In genomic region chr17:42143138-42143537, GRCh38 we compare ENCODE assay signal across 9 cellular contexts. TPM values are rescaled to one million over a fixed set of nuclear protein-coding genes. Genes with fewer than 3 reads are reported as not detected.
DNase-seq lines count a peak whose midpoint lies in the region; ATAC-seq and TF ChIP-seq lines count a peak whose summit lies in the region.
"Not testable (repeated sequence)": the region's sequence is repeated elsewhere in the genome, so short reads cannot be mapped to it uniquely, and the experiment has no call there.
"Had no signal": no experiment of that assay in that cellular context is flagged by ENCODE, and none has a peak within 500 bp of the region (broad histone marks: within the 10 kb centered on the region; RNA-seq: fewer than 3 reads in every experiment).

No MANE protein-coding gene starts in this region.

- H3K9me3 ChIP-seq in AG04450 (ENCODE audit: control insufficient read depth, insufficient read depth, low read length); heart left ventricle: not testable (repeated sequence)

- not testable (repeated sequence) for H3K9me3 Mint-ChIP-seq in activated T-cell treated with anti-CD3 and anti-CD28 coated beads, Interleukin-2, amount 50 U/mL, for 24 hours; chondrocyte (ENCODE audit: low read depth); mesothelial cell of epicardium; progenitor cell of endocrine pancreas (ENCODE audit: low read depth); stimulated activated naive CD8-positive, alpha-beta T cell treated with anti-CD3 and anti-CD28 coated beads, Interleukin-15, Interleukin-2, amounts not matched to agents 100 ng/mL and 50 ng/mL, for 24 hours

- CTCF ChIA-PET in AG04450 (lab: Charles Lee), result interaction anchor here (0.9 to 2.4 kb wide), 2 partner anchors 10 to 384 kb away, joined by 3 to 5 read pairs; no protein-coding TSS in a partner anchor

- not testable (repeated sequence) for H3K27me3 Mint-ChIP-seq in activated T-cell treated with anti-CD3 and anti-CD28 coated beads, Interleukin-2, amount 50 U/mL, for 24 hours; chondrocyte (ENCODE audit: low read depth); mesothelial cell of epicardium (ENCODE audit: low read depth); progenitor cell of endocrine pancreas; stimulated activated naive CD8-positive, alpha-beta T cell treated with anti-CD3 and anti-CD28 coated beads, Interleukin-15, Interleukin-2, amounts not matched to agents 100 ng/mL and 50 ng/mL, for 24 hours

- not testable (repeated sequence) for TF ChIP-seq CTCF in AG04450 (IDR thresholded peaks at IDR 0.05; ENCODE audit: low read depth, low read length); chondrocyte (IDR thresholded peaks at IDR 0.05); heart left ventricle (IDR thresholded peaks at IDR 0.05); mesothelial cell of epicardium (IDR thresholded peaks at IDR 0.05; ENCODE audit: unreplicated experiment); progenitor cell of endocrine pancreas (IDR thresholded peaks at IDR 0.05; ENCODE audit: unreplicated experiment)

- H3K36me3 Mint-ChIP-seq in activated T-cell treated with anti-CD3 and anti-CD28 coated beads, Interleukin-2, amount 50 U/mL, for 24 hours (ENCODE audit: low read depth), result peaks cover 72% of the 10 kb centered on the region
- H3K36me3 Mint-ChIP-seq in chondrocyte (ENCODE audit: low read depth); mesothelial cell of epicardium; progenitor cell of endocrine pancreas (ENCODE audit: insufficient read depth): not testable (repeated sequence)
- peaks cover 35% of the 10 kb centered on the region for H3K36me3 Mint-ChIP-seq in stimulated activated naive CD8-positive, alpha-beta T cell treated with anti-CD3 and anti-CD28 coated beads, Interleukin-15, Interleukin-2, amounts not matched to agents 100 ng/mL and 50 ng/mL, for 24 hours (ENCODE audit: low read depth)

- peak overlapping the region; percentile 69 for H3K27ac Mint-ChIP-seq in activated T-cell treated with anti-CD3 and anti-CD28 coated beads, Interleukin-2, amount 50 U/mL, for 24 hours
- peak overlapping the region; percentile 97 for H3K27ac Mint-ChIP-seq in chondrocyte (ENCODE audit: unreplicated experiment)
- H3K27ac Mint-ChIP-seq in mesothelial cell of epicardium, result peak overlapping the region; percentile 73
- H3K27ac Mint-ChIP-seq in progenitor cell of endocrine pancreas, result peak overlapping the region; percentile 38
- peak overlapping the region; percentile 16 for H3K27ac Mint-ChIP-seq in stimulated activated naive CD8-positive, alpha-beta T cell treated with anti-CD3 and anti-CD28 coated beads, Interleukin-15, Interleukin-2, amounts not matched to agents 100 ng/mL and 50 ng/mL, for 24 hours

- DNase-seq in AG04450 (ENCODE audit: low read depth, low spot score); activated T-cell treated with anti-CD3 and anti-CD28 coated beads, Interleukin-2, amount 50 U/mL, for 24 hours; chondrocyte (ENCODE audit: low spot score); mesothelial cell of epicardium (ENCODE audit: low spot score in 2 of 2, unreplicated experiment in 2 of 2); progenitor cell of endocrine pancreas (ENCODE audit: low spot score, unreplicated experiment): not testable (repeated sequence)
- DNase-seq in LHCN-M2 (ENCODE audit: low read depth) (peak; percentile 62), heart left ventricle (peak in 1 of 5 donors; percentile 7)

- not testable (repeated sequence) for ATAC-seq in heart left ventricle

- POLR2A ChIA-PET in AG04450 (lab: Yijun Ruan, JAX), result interaction anchor here (1.5 kb wide), 1 partner anchor 11 kb away, joined by 9 read pairs; no protein-coding TSS in a partner anchor

- H3K4me3 ChIP-seq in AG04450 (ENCODE audit: low read depth, low read length); heart left ventricle: not testable (repeated sequence)

- H3K27ac ChIP-seq in AG04450 (ENCODE audit: low read depth, low read length) (peak overlapping the region; percentile 53), heart left ventricle (peak overlapping the region in 7 of 12 donors; percentile 41 to 73 (median 56))

- not testable (repeated sequence) for H3K4me3 Mint-ChIP-seq in activated T-cell treated with anti-CD3 and anti-CD28 coated beads, Interleukin-2, amount 50 U/mL, for 24 hours; chondrocyte (ENCODE audit: unreplicated experiment); mesothelial cell of epicardium; progenitor cell of endocrine pancreas (ENCODE audit: low read depth); stimulated activated naive CD8-positive, alpha-beta T cell treated with anti-CD3 and anti-CD28 coated beads, Interleukin-15, Interleukin-2, amounts not matched to agents 100 ng/mL and 50 ng/mL, for 24 hours

- intact Hi-C loops in heart left ventricle (cut with DNase I), result not testable (repeated sequence)

- H3K36me3 ChIP-seq in heart left ventricle, result peaks cover 0 to 52% (median 26%) of the 10 kb centered on the region in 9 donors

- H3K4me1 ChIP-seq in heart left ventricle, result peaks cover 6 to 68% (median 43%) of the 10 kb centered on the region in 12 donors

- peaks cover 47% of the 10 kb centered on the region for H3K4me1 Mint-ChIP-seq in activated T-cell treated with anti-CD3 and anti-CD28 coated beads, Interleukin-2, amount 50 U/mL, for 24 hours (ENCODE audit: low read depth)
- peaks cover 35% of the 10 kb centered on the region for H3K4me1 Mint-ChIP-seq in chondrocyte (ENCODE audit: low read depth)
- peaks cover 17% of the 10 kb centered on the region for H3K4me1 Mint-ChIP-seq in mesothelial cell of epicardium
- H3K4me1 Mint-ChIP-seq in progenitor cell of endocrine pancreas (ENCODE audit: low read depth), result not testable (repeated sequence)
- H3K4me1 Mint-ChIP-seq in stimulated activated naive CD8-positive, alpha-beta T cell treated with anti-CD3 and anti-CD28 coated beads, Interleukin-15, Interleukin-2, amounts not matched to agents 100 ng/mL and 50 ng/mL, for 24 hours (ENCODE audit: low read depth), result peaks cover 19% of the 10 kb centered on the region

- not testable (repeated sequence) for TF ChIP-seq POLR2A in heart left ventricle (IDR thresholded peaks at IDR 0.05)

- not testable (repeated sequence) for H3K27me3 ChIP-seq in AG04450 (ENCODE audit: control insufficient read depth, insufficient read depth, low read length); heart left ventricle

- 84 to 94% (median 89%) methylated on average over 4 of the region's 4 CpGs for WGBS in heart left ventricle, 4 donors

RNA-seq across cellular contexts. Expression of gene RAB5C, which starts 11.7 kb away (rescaled TPM):
- polyA plus RNA-seq in AG04450 (2011; rRNA removed) (134 and 163 TPM in 2 replicates), heart left ventricle (10 to 100 TPM; 29.0 to 90.9 TPM)
- polyA minus RNA-seq in AG04450 (2011; rRNA and poly(A)+ RNA removed), result 51.3 and 71.3 TPM in 2 replicates
- total RNA-seq in LHCN-M2 (2014; rRNA removed) (111 and 139 TPM in 2 replicates), chondrocyte (107 to 118 TPM (median 116 TPM) in 3 replicates), heart left ventricle (10 to 100 TPM; 30.9 to 99.1 (median 48.2) TPM), mesothelial cell of epicardium (71.2 to 78.2 TPM (median 73.2 TPM) in 3 replicates), progenitor cell of endocrine pancreas (68.8 and 70.3 TPM in 2 replicates)
- 210 TPM for polyA plus RNA-seq in LHCN-M2 (2012)

RNA-seq across cellular contexts. Expression of gene HSPB9, which starts 20.5 kb away (rescaled TPM):
- not detected in 2 replicates for polyA plus RNA-seq in AG04450 (2011; rRNA removed)
- 0.13 TPM in 1 of 2 replicates, not detected in the other for polyA minus RNA-seq in AG04450 (2011; rRNA and poly(A)+ RNA removed)
- not detected in 2 replicates for total RNA-seq in LHCN-M2 (2014; rRNA removed)
- 0.13 TPM for polyA plus RNA-seq in LHCN-M2 (2012)
- total RNA-seq in chondrocyte, result not detected in 3 replicates
- not detected for total RNA-seq in heart left ventricle
- polyA plus RNA-seq in heart left ventricle, result not detected
- 0.18 TPM in 1 of 3 replicates, not detected in the others for total RNA-seq in mesothelial cell of epicardium
- 0.16 TPM in 1 of 2 replicates, not detected in the other for total RNA-seq in progenitor cell of endocrine pancreas
- total RNA-seq: GM12878 had no signal

RNA-seq across cellular contexts. Expression of gene KAT2A, which starts 22.0 kb away (rescaled TPM):
- 13.6 and 15.5 TPM in 2 replicates for polyA plus RNA-seq in AG04450 (2011; rRNA removed)
- polyA minus RNA-seq in AG04450 (2011; rRNA and poly(A)+ RNA removed), result 7.5 and 12.1 TPM in 2 replicates
- 14.5 and 22.2 TPM in 2 replicates for total RNA-seq in LHCN-M2 (2014; rRNA removed)
- polyA plus RNA-seq in LHCN-M2 (2012), result 12.4 TPM
- 21.7 to 38.0 TPM (median 22.3 TPM) in 3 replicates for total RNA-seq in chondrocyte
- total RNA-seq in heart left ventricle, result 10 to 100 TPM in 8 of 9 donors, 1 to 10 TPM in 1; 6.9 to 17.6 (median 14.8) TPM
- polyA plus RNA-seq in heart left ventricle, result 10 to 100 TPM; 15.3 to 33.0 TPM
- total RNA-seq in mesothelial cell of epicardium, result 86.2 to 87.5 TPM (median 86.4 TPM) in 3 replicates
- 40.1 and 43.2 TPM in 2 replicates for total RNA-seq in progenitor cell of endocrine pancreas

RNA-seq across cellular contexts. Expression of gene DHX58, which starts 30.6 kb away (rescaled TPM):
- polyA plus RNA-seq in AG04450 (2011; rRNA removed) (2.0 and 2.9 TPM in 2 replicates), heart left ventricle (1 to 10 TPM; 1.8 to 4.9 TPM)
- 1.9 and 2.8 TPM in 2 replicates for polyA minus RNA-seq in AG04450 (2011; rRNA and poly(A)+ RNA removed)
- total RNA-seq in LHCN-M2 (2014; rRNA removed) (5.3 and 8.0 TPM in 2 replicates), chondrocyte (0.53 to 0.64 TPM (median 0.55 TPM) in 3 replicates), heart left ventricle (10 to 100 TPM in 1 of 9 donors, 1 to 10 TPM in 8; 1.9 to 17.3 (median 3.7) TPM), mesothelial cell of epicardium (10.5 to 11.6 TPM (median 11.3 TPM) in 3 replicates), progenitor cell of endocrine pancreas (0.42 and 0.43 TPM in 2 replicates)
- 5.7 TPM for polyA plus RNA-seq in LHCN-M2 (2012)

RNA-seq across cellular contexts. Expression of gene KCNH4, which starts 37.8 kb away (rescaled TPM):
- polyA plus RNA-seq in AG04450 (2011; rRNA removed) (0.01 and 0.02 TPM in 2 replicates), heart left ventricle (under 1 TPM; 0.08 to 0.10 TPM)
- 0.09 TPM in 1 of 2 replicates, not detected in the other for polyA minus RNA-seq in AG04450 (2011; rRNA and poly(A)+ RNA removed)
- total RNA-seq in LHCN-M2 (2014; rRNA removed) (under 0.01 TPM in 1 of 2 replicates, not detected in the other), chondrocyte (not detected in 3 replicates), heart left ventricle (under 1 TPM in 8 of 9 donors, not detected in 1; 0.07 to 0.28 (median 0.14) TPM), mesothelial cell of epicardium (0.11 to 0.25 TPM (median 0.18 TPM) in 3 replicates), progenitor cell of endocrine pancreas (not detected in 2 replicates)
- polyA plus RNA-seq in LHCN-M2 (2012), result not detected

Comparison
In these comparisons a context has a peak if more than half of its experiments do, and no peak if none do; other contexts are left out.
1. H3K27ac Mint-ChIP-seq: peak in every context shown above with its lines; median percentile 97 in chondrocyte; 73 in mesothelial cell of epicardium; 69 in activated T-cell treated with anti-CD3 and anti-CD28 coated beads, Interleukin-2, amount 50 U/mL, for 24 hours; 38 in progenitor cell of endocrine pancreas; 16 in stimulated activated naive CD8-positive, alpha-beta T cell treated with anti-CD3 and anti-CD28 coated beads, Interleukin-15, Interleukin-2, amounts not matched to agents 100 ng/mL and 50 ng/mL, for 24 hours.